In the genomic region with DNA sequence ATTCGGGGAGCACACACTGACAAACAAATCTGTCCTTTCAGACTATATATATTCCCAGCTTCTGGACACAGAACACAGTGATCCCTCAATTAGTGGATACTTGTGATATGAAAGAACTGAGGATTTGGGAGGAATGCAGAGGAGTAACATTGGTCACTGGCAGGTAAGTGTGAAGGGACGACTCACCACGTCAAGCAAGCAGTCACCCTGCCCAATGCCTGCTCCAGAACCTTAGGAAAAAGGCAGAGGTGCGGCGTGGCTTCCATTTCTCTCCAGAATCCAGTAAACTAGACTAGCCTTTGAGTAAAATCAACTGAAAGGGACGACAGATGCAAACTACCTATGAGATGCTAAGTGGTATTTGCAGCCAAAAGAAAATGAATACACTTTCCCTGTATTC, we compare ENCODE assay signal across 8 cellular contexts. TPM values are rescaled to one million over a fixed set of nuclear protein-coding genes. Genes with fewer than 3 reads are reported as not detected.
DNase-seq lines count a peak whose midpoint lies in the region; ATAC-seq, FAIRE-seq and TF ChIP-seq lines count a peak whose summit lies in the region.

No MANE protein-coding gene starts in this region.

- no peak for ATAC-seq in GM21786 (IDR thresholded peaks at IDR 0.05; ENCODE audit: unreplicated experiment)

- WGBS in suprapubic skin: 30% methylated on average over 6 of the region's 6 CpGs

- H3K4me1 Mint-ChIP-seq in activated naive CD8-positive, alpha-beta T cell treated with anti-CD3 and anti-CD28 coated beads for 36 hours: peaks cover 40% of the 10 kb centered on the region

- peak overlapping the region; percentile 28 for H3K27ac Mint-ChIP-seq in activated naive CD8-positive, alpha-beta T cell treated with anti-CD3 and anti-CD28 coated beads for 36 hours

- H3K27me3 ChIP-seq in suprapubic skin: no peaks in the 10 kb centered on the region

- no peaks in the 10 kb centered on the region for H3K9me3 Mint-ChIP-seq in activated naive CD8-positive, alpha-beta T cell treated with anti-CD3 and anti-CD28 coated beads for 36 hours

- no peak overlapping the region for H3K27ac ChIP-seq in kidney (ENCODE audit: low read depth in 2 of 2, low read length in 2 of 2)
- no peak overlapping the region for H3K27ac ChIP-seq in suprapubic skin

- TF ChIP-seq CTCF in kidney (IDR thresholded peaks at IDR 0.05; ENCODE audit: borderline replicate concordance, extremely low read depth, insufficient read depth) (no peak), suprapubic skin (IDR thresholded peaks at IDR 0.05) (no peak)

- intact Hi-C loops in kidney (cut with DNase I): no loop called here

- H3K27me3 Mint-ChIP-seq in activated naive CD8-positive, alpha-beta T cell treated with anti-CD3 and anti-CD28 coated beads for 36 hours: no peaks in the 10 kb centered on the region

- TF ChIP-seq POLR2A in suprapubic skin (IDR thresholded peaks at IDR 0.05): no peak

- TF ChIP-seq EP300 in suprapubic skin (IDR thresholded peaks at IDR 0.05): no peak

- H3K9ac ChIP-seq in kidney (ENCODE audit: low read length in 2 of 2): peak overlapping the region; percentile 8 to 78

- H3K36me3 Mint-ChIP-seq in activated naive CD8-positive, alpha-beta T cell treated with anti-CD3 and anti-CD28 coated beads for 36 hours: peaks cover 9% of the 10 kb centered on the region

- peak overlapping the region; percentile 94 for H3K4me3 Mint-ChIP-seq in activated naive CD8-positive, alpha-beta T cell treated with anti-CD3 and anti-CD28 coated beads for 36 hours

- DNase-seq in activated CD4-positive, alpha-beta T cell treated with anti-CD3 and anti-CD28 coated beads for 48 hours: peak; percentile 5
- DNase-seq in activated CD4-positive, alpha-beta T cell treated with anti-CD3 and anti-CD28 coated beads, Interleukin-2, amount 50 U/mL, for 1 hour: no peak
- no peak for DNase-seq in activated naive CD8-positive, alpha-beta T cell treated with anti-CD3 and anti-CD28 coated beads for 36 hours
- DNase-seq in kidney (no peak), suprapubic skin (ENCODE audit: low spot score in 2 of 2) (no peak), middle frontal gyrus (ENCODE audit: extremely low spot score, low spot score) (no peak), GM19238 (ENCODE audit: insufficient read length, low spot score) (no peak)

- peaks cover 5 to 10% of the 10 kb centered on the region in 2 donors for H3K36me3 ChIP-seq in kidney (ENCODE audit: control insufficient read depth in 1 of 2, insufficient read depth in 2 of 2, low read length in 2 of 2)
- peaks cover 6% of the 10 kb centered on the region for H3K36me3 ChIP-seq in suprapubic skin

- no peaks in the 10 kb centered on the region for H3K9me3 ChIP-seq in kidney (ENCODE audit: control insufficient read depth in 1 of 2, low read length in 2 of 2)
- H3K9me3 ChIP-seq in suprapubic skin: no peaks in the 10 kb centered on the region

- H3K4me1 ChIP-seq in kidney (ENCODE audit: control insufficient read depth in 1 of 2, insufficient read depth in 1 of 2, low read depth in 1 of 2, low read length in 2 of 2): peaks cover 4 to 13% of the 10 kb centered on the region in 2 donors
- peaks cover 25% of the 10 kb centered on the region for H3K4me1 ChIP-seq in suprapubic skin

- FAIRE-seq in kidney (lab: Jason Lieb, UNC): no peak

- H3K4me3 ChIP-seq in kidney (ENCODE audit: low read length in 2 of 2) (peak overlapping the region; percentile 94 to 96), suprapubic skin (peak overlapping the region; percentile 100)

RNA-seq across cellular contexts. Expression of a gene that starts 1.1 kb away (rescaled TPM):
- 10 to 100 TPM; 22.9 to 25.5 TPM for total RNA-seq in activated naive CD8-positive, alpha-beta T cell treated with anti-CD3 and anti-CD28 coated beads for 36 hours
- total RNA-seq in kidney: 36.3 TPM
- 6.7 TPM for polyA plus RNA-seq in kidney (ENCODE audit: insufficient read depth, low read depth, low replicate concordance)
- total RNA-seq in suprapubic skin: 10 to 100 TPM; 11.6 to 55.6 (median 23.9) TPM
